ENCODE assay signal across 21 cellular contexts in genomic region chr12:10097521-10097920, GRCh38. TPM values are rescaled to one million over a fixed set of nuclear protein-coding genes. Genes with fewer than 3 reads are reported as not detected.
DNase-seq lines count a peak whose midpoint lies in the region; TF ChIP-seq lines count a peak whose summit lies in the region.
"Had no signal": no experiment of that assay in that cellular context is flagged by ENCODE, and none has a peak within 500 bp of the region (broad histone marks: within the 10 kb centered on the region; RNA-seq: fewer than 3 reads in every experiment).

No MANE protein-coding gene starts in this region.

- H2AFZ ChIP-seq in neural progenitor cell (replicated peaks): peak overlapping the region; percentile 45
- H2AFZ ChIP-seq in neuronal stem cell (ENCODE audit: low read length): no peak overlapping the region
- no peak overlapping the region for H2AFZ ChIP-seq in H9 (ENCODE audit: low read length)

- no peaks in the 10 kb centered on the region for H3K79me1 ChIP-seq in neuronal stem cell (ENCODE audit: low read depth, low read length)
- no peaks in the 10 kb centered on the region for H3K79me1 ChIP-seq in H9 (ENCODE audit: insufficient read depth, low read depth, low read length, poor library complexity, severe bottlenecking)

- H3K14ac ChIP-seq in neuronal stem cell (ENCODE audit: low read length): no peak overlapping the region
- H3K14ac ChIP-seq in H9 (ENCODE audit: insufficient read depth, low read length): no peak overlapping the region

- H4K5ac ChIP-seq in H9 (ENCODE audit: insufficient read length, low read depth, low read length): no peak overlapping the region

- no peaks in the 10 kb centered on the region for H3K23me2 ChIP-seq in H9 (ENCODE audit: insufficient read length, low read depth, low read length, poor library complexity, severe bottlenecking)

- H2BK15ac ChIP-seq in neuronal stem cell (ENCODE audit: low read length): no peak overlapping the region
- H2BK15ac ChIP-seq in H9 (ENCODE audit: low read depth, low read length): no peak overlapping the region

- H4K20me1 ChIP-seq in neural progenitor cell (ENCODE audit: low read depth): no peaks in the 10 kb centered on the region
- no peaks in the 10 kb centered on the region for H4K20me1 ChIP-seq in H9 (ENCODE audit: control insufficient read depth, insufficient read depth, insufficient read length)

- H3K4me1 ChIP-seq in esophagus squamous epithelium (peaks cover 0 to 35% (median 12%) of the 10 kb centered on the region in 3 donors), neural progenitor cell (peaks cover 8% of the 10 kb centered on the region), neuronal stem cell (ENCODE audit: control insufficient read depth in 2 of 2, insufficient read depth in 1 of 2, low read depth in 1 of 2, low read length in 2 of 2) (peaks cover 0 to 4% of the 10 kb centered on the region in 2 donors), H9 (ENCODE audit: insufficient read depth, low read length) (no peaks in the 10 kb centered on the region)

- H3K4me3 ChIP-seq in HFF-Myc (replicated peaks; ENCODE audit: low read depth, low read length): peak overlapping the region; percentile 41; the same call in 1 of the 2 replicates
- H3K4me3 ChIP-seq in esophagus squamous epithelium: peak overlapping the region in 2 of 4 donors; percentile 30 to 49
- no peak overlapping the region for H3K4me3 ChIP-seq in neural progenitor cell
- no peak overlapping the region for H3K4me3 ChIP-seq in neuronal stem cell (ENCODE audit: low read length in 2 of 2)

- peak; percentile 6 for DNase-seq in AG08395 (ENCODE audit: low spot score)
- DNase-seq in HFF-Myc (ENCODE audit: extremely low read depth, low read depth): peak; percentile 88
- no peak for DNase-seq in esophagus squamous epithelium (lab: John Stamatoyannopoulos, UW)
- no peak for DNase-seq in neural progenitor cell (ENCODE audit: low spot score)
- no peak for DNase-seq in activated naive CD8-positive, alpha-beta T cell treated with anti-CD3 and anti-CD28 coated beads for 36 hours
- no peak for DNase-seq in neuronal stem cell (ENCODE audit: low spot score)
- no peak for DNase-seq in NCI-H1930 (lab: John Stamatoyannopoulos, UW)
- no peak for DNase-seq in H9
- DNase-seq: activated CD8-positive, alpha-beta T cell treated with anti-CD3 and anti-CD28 coated beads, Interleukin-2, amount 10 ng/mL, durations not matched to agents 7 days and 5 days; activated naive CD8-positive, alpha-beta T cell treated with anti-CD3 and anti-CD28 coated beads, Interleukin-2, amount 50 U/mL, for 24 hours; caudate nucleus; endodermal cell; mesendoderm; NCI-H1694; NCI-H226; stimulated activated naive CD8-positive, alpha-beta T cell treated with anti-CD3 and anti-CD28 coated beads, Interleukin-15, amount 100 ng/mL, for 72 hours; T-helper 1 cell; WERI-Rb-1 had no signal

- H3K79me2 ChIP-seq in neural progenitor cell (ENCODE audit: low read depth) (no peaks in the 10 kb centered on the region), H9 (ENCODE audit: insufficient read depth, low read length) (no peaks in the 10 kb centered on the region)

- H4K8ac ChIP-seq in neuronal stem cell (ENCODE audit: low read depth, low read length): no peak overlapping the region
- no peak overlapping the region for H4K8ac ChIP-seq in H9 (replicated peaks; ENCODE audit: insufficient read length, low read depth, low read length)

- H3K18ac ChIP-seq in neuronal stem cell (ENCODE audit: low read length): no peak overlapping the region
- H3K18ac ChIP-seq in H9 (ENCODE audit: insufficient read length, low read depth, low read length): no peak overlapping the region

- H3K36me3 ChIP-seq in esophagus squamous epithelium (no peaks in the 10 kb centered on the region), neural progenitor cell (no peaks in the 10 kb centered on the region), neuronal stem cell (replicated peaks in 1 of 2; ENCODE audit: control insufficient read depth in 2 of 2, insufficient read depth in 2 of 2, low read length in 2 of 2) (no peaks in the 10 kb centered on the region)
- H3K36me3 ChIP-seq: WERI-Rb-1 had no signal

- H3K56ac ChIP-seq in H9 (ENCODE audit: insufficient read length, low read depth, low read length): no peak overlapping the region

- TF ChIP-seq CTCF in HFF-Myc (IDR thresholded peaks at IDR 0.05; ENCODE audit: low read depth, low read length, missing control alignments) (no peak), esophagus squamous epithelium (IDR thresholded peaks at IDR 0.05) (no peak), neural progenitor cell (IDR thresholded peaks at IDR 0.05) (no peak), H9 (conservative IDR thresholded peaks at IDR 0.05) (no peak)

- H3K27ac Mint-ChIP-seq in neural progenitor cell (no peak overlapping the region), H9 (no peak overlapping the region)
- no peak overlapping the region for H3K27ac Mint-ChIP-seq in activated naive CD8-positive, alpha-beta T cell treated with anti-CD3 and anti-CD28 coated beads for 36 hours
- H3K27ac Mint-ChIP-seq: activated CD8-positive, alpha-beta T cell treated with anti-CD3 and anti-CD28 coated beads, Interleukin-2, amount 10 ng/mL, durations not matched to agents 7 days and 5 days; activated naive CD8-positive, alpha-beta T cell treated with anti-CD3 and anti-CD28 coated beads, Interleukin-2, amount 50 U/mL, for 24 hours; endodermal cell; stimulated activated naive CD8-positive, alpha-beta T cell treated with anti-CD3 and anti-CD28 coated beads, Interleukin-15, amount 100 ng/mL, for 72 hours had no signal

- no peaks in the 10 kb centered on the region for H3K9me3 Mint-ChIP-seq in neural progenitor cell
- H3K9me3 Mint-ChIP-seq in activated naive CD8-positive, alpha-beta T cell treated with anti-CD3 and anti-CD28 coated beads for 36 hours: no peaks in the 10 kb centered on the region
- H3K9me3 Mint-ChIP-seq in H9: no peaks in the 10 kb centered on the region
- H3K9me3 Mint-ChIP-seq: activated naive CD8-positive, alpha-beta T cell treated with anti-CD3 and anti-CD28 coated beads, Interleukin-2, amount 50 U/mL, for 24 hours; endodermal cell; stimulated activated naive CD8-positive, alpha-beta T cell treated with anti-CD3 and anti-CD28 coated beads, Interleukin-15, amount 100 ng/mL, for 72 hours had no signal

- H2BK5ac ChIP-seq in neuronal stem cell (ENCODE audit: low read length) (no peak overlapping the region), H9 (ENCODE audit: insufficient read length, low read length) (no peak overlapping the region)

- H2BK120ac ChIP-seq in neuronal stem cell (ENCODE audit: low read depth, low read length) (no peak overlapping the region), H9 (ENCODE audit: low read depth, low read length, poor library complexity, severe bottlenecking) (no peak overlapping the region)

- H2BK12ac ChIP-seq in neuronal stem cell (ENCODE audit: low read length): no peak overlapping the region
- H2BK12ac ChIP-seq in H9 (ENCODE audit: insufficient read length, low read depth, low read length): no peak overlapping the region

- H2AK5ac ChIP-seq in neuronal stem cell (ENCODE audit: low read depth, low read length): no peak overlapping the region
- H2AK5ac ChIP-seq in H9 (ENCODE audit: insufficient read length, low read length): no peak overlapping the region

- H3K4me2 ChIP-seq in neural progenitor cell (no peak overlapping the region), neuronal stem cell (ENCODE audit: insufficient read depth, low read length, poor library complexity, severe bottlenecking) (no peak overlapping the region), H9 (ENCODE audit: insufficient read depth, insufficient read length, low read length) (no peak overlapping the region)

- H3K27me3 Mint-ChIP-seq in neural progenitor cell (ENCODE audit: insufficient read depth, low read depth) (no peaks in the 10 kb centered on the region), H9 (ENCODE audit: low read depth) (no peaks in the 10 kb centered on the region)
- no peaks in the 10 kb centered on the region for H3K27me3 Mint-ChIP-seq in activated naive CD8-positive, alpha-beta T cell treated with anti-CD3 and anti-CD28 coated beads for 36 hours
- H3K27me3 Mint-ChIP-seq: stimulated activated naive CD8-positive, alpha-beta T cell treated with anti-CD3 and anti-CD28 coated beads, Interleukin-15, amount 100 ng/mL, for 72 hours had no signal

- H3K36me3 Mint-ChIP-seq in neural progenitor cell (no peaks in the 10 kb centered on the region), H9 (ENCODE audit: insufficient read depth in 1 of 3, low read depth in 3 of 3) (no peaks in the 10 kb centered on the region)
- H3K36me3 Mint-ChIP-seq in activated naive CD8-positive, alpha-beta T cell treated with anti-CD3 and anti-CD28 coated beads for 36 hours: no peaks in the 10 kb centered on the region

- H2BK20ac ChIP-seq in H9 (ENCODE audit: low read depth, low read length, poor library complexity, severe bottlenecking): no peak overlapping the region

- 48 to 49% methylated on average over 3 of the region's 3 CpGs for WGBS in esophagus squamous epithelium, 2 donors
- no CpG with 5 or more reads among the region's 3 CpGs for WGBS in neuronal stem cell (ENCODE audit: extremely low coverage in 2 of 2, insufficient read length in 2 of 2, insufficient replicate concordance in 1 of 2), 2 donors
- WGBS in H9 (ENCODE audit: extremely low coverage, insufficient read length, low lambda C conversion rate): no CpG with 5 or more reads among the region's 3 CpGs

- no peak overlapping the region for H3K9ac ChIP-seq in neural progenitor cell
- H3K9ac ChIP-seq in neuronal stem cell (ENCODE audit: low read depth, low read length, poor library complexity): no peak overlapping the region
- H3K9ac ChIP-seq in H9 (ENCODE audit: extremely low read depth, insufficient read length, low read length): no peak overlapping the region

- TF ChIP-seq POLR2A in esophagus squamous epithelium (IDR thresholded peaks at IDR 0.05): no peak

- no peak overlapping the region for H3K4me3 Mint-ChIP-seq in neural progenitor cell
- no peak overlapping the region for H3K4me3 Mint-ChIP-seq in activated naive CD8-positive, alpha-beta T cell treated with anti-CD3 and anti-CD28 coated beads for 36 hours
- H3K4me3 Mint-ChIP-seq in H9: no peak overlapping the region
- H3K4me3 Mint-ChIP-seq: activated CD8-positive, alpha-beta T cell treated with anti-CD3 and anti-CD28 coated beads, Interleukin-2, amount 10 ng/mL, durations not matched to agents 7 days and 5 days; activated naive CD8-positive, alpha-beta T cell treated with anti-CD3 and anti-CD28 coated beads, Interleukin-2, amount 50 U/mL, for 24 hours; endodermal cell; stimulated activated naive CD8-positive, alpha-beta T cell treated with anti-CD3 and anti-CD28 coated beads, Interleukin-15, amount 100 ng/mL, for 72 hours had no signal

- no peak overlapping the region for H3T11ph ChIP-seq in H9 (ENCODE audit: low read length)

- no peak overlapping the region for H3K23ac ChIP-seq in neuronal stem cell (ENCODE audit: low read depth, low read length, poor library complexity)
- no peak overlapping the region for H3K23ac ChIP-seq in H9 (ENCODE audit: insufficient read length, low read depth, low read length)

- H3K27ac ChIP-seq in esophagus squamous epithelium (peak overlapping the region in 3 of 4 donors; percentile 65 to 74 (median 69)), neural progenitor cell (no peak overlapping the region), neuronal stem cell (replicated peaks; ENCODE audit: low read length) (no peak overlapping the region), H9 (ENCODE audit: insufficient read length, low read depth, low read length) (no peak overlapping the region)
- H3K27ac ChIP-seq: WERI-Rb-1 had no signal

- no peak overlapping the region for H4K91ac ChIP-seq in neuronal stem cell (ENCODE audit: low read depth, low read length, poor library complexity)
- no peak overlapping the region for H4K91ac ChIP-seq in H9 (ENCODE audit: insufficient read length, low read depth, low read length)

- peaks cover 7% of the 10 kb centered on the region for H3F3A ChIP-seq in neural progenitor cell (ENCODE audit: low read depth)

- H3K4me1 Mint-ChIP-seq in neural progenitor cell (peaks cover 14% of the 10 kb centered on the region), H9 (peaks cover 10 to 12% of the 10 kb centered on the region in 2 experiments)
- H3K4me1 Mint-ChIP-seq in activated naive CD8-positive, alpha-beta T cell treated with anti-CD3 and anti-CD28 coated beads for 36 hours: no peaks in the 10 kb centered on the region
- H3K4me1 Mint-ChIP-seq: activated naive CD8-positive, alpha-beta T cell treated with anti-CD3 and anti-CD28 coated beads, Interleukin-2, amount 50 U/mL, for 24 hours; stimulated activated naive CD8-positive, alpha-beta T cell treated with anti-CD3 and anti-CD28 coated beads, Interleukin-15, amount 100 ng/mL, for 72 hours had no signal

- H3K4ac ChIP-seq in neuronal stem cell (ENCODE audit: low read length): no peak overlapping the region
- H3K4ac ChIP-seq in H9 (ENCODE audit: low read depth, low read length): no peak overlapping the region

- intact Hi-C loops in esophagus squamous epithelium (cut with DNase I): no loop called here

- H3K9me3 ChIP-seq in esophagus squamous epithelium (no peaks in the 10 kb centered on the region), neural progenitor cell (ENCODE audit: low read depth) (no peaks in the 10 kb centered on the region), neuronal stem cell (replicated peaks in 1 of 2; ENCODE audit: control insufficient read depth in 2 of 2, insufficient read depth in 1 of 2, low read depth in 1 of 2, low read length in 2 of 2) (no peaks in the 10 kb centered on the region), H9 (ENCODE audit: control insufficient read depth, low read depth, low read length) (no peaks in the 10 kb centered on the region)

- no peaks in the 10 kb centered on the region for H3K27me3 ChIP-seq in esophagus squamous epithelium
- no peaks in the 10 kb centered on the region for H3K27me3 ChIP-seq in neural progenitor cell
- H3K27me3 ChIP-seq in neuronal stem cell (ENCODE audit: control insufficient read depth in 3 of 3, insufficient read depth in 3 of 3, low read depth in 1 of 3, low read length in 3 of 3): peaks cover 0 to 5% (median 0%) of the 10 kb centered on the region in 3 experiments
- no peaks in the 10 kb centered on the region for H3K27me3 ChIP-seq in H9 (ENCODE audit: insufficient read depth, low read length)

RNA-seq across cellular contexts. Expression of gene CLEC1A, which starts 1.3 kb away (rescaled TPM):
- 1 to 10 TPM in 2 of 4 donors, under 1 TPM in 1, not detected in 1; 0.76 to 4.2 (median 1.9) TPM for total RNA-seq in esophagus squamous epithelium
- not detected in 2 replicates for total RNA-seq in neural progenitor cell (ENCODE audit: low replicate concordance)
- not detected for total RNA-seq in activated naive CD8-positive, alpha-beta T cell treated with anti-CD3 and anti-CD28 coated beads for 36 hours
- 0.11 TPM for polyA plus RNA-seq in neuronal stem cell (2013, experiment 1 of 2)
- polyA plus RNA-seq in neuronal stem cell (2013, experiment 2 of 2): 0.08 TPM
- not detected in 2 replicates for total RNA-seq in H9 (2021)
- total RNA-seq: activated CD8-positive, alpha-beta T cell treated with anti-CD3 and anti-CD28 coated beads, Interleukin-2, amount 10 ng/mL, durations not matched to agents 7 days and 5 days; endodermal cell had no signal
- polyA plus RNA-seq: AG04450, neural cell had no signal

RNA-seq across cellular contexts. Expression of gene CLEC7A, which starts 32.5 kb away (rescaled TPM):
- total RNA-seq in esophagus squamous epithelium (10 to 100 TPM; 10.3 to 36.1 (median 19.2) TPM), neural progenitor cell (ENCODE audit: low replicate concordance) (not detected in 2 replicates), H9 (2021) (not detected in 2 replicates)
- total RNA-seq in activated naive CD8-positive, alpha-beta T cell treated with anti-CD3 and anti-CD28 coated beads for 36 hours: not detected
- polyA plus RNA-seq in neuronal stem cell (2013, experiment 1 of 2): not detected
- not detected for polyA plus RNA-seq in neuronal stem cell (2013, experiment 2 of 2)
- total RNA-seq: activated CD8-positive, alpha-beta T cell treated with anti-CD3 and anti-CD28 coated beads, Interleukin-2, amount 10 ng/mL, durations not matched to agents 7 days and 5 days; Daoy; endodermal cell had no signal
- polyA plus RNA-seq: AG04450, neural cell had no signal

Comparison
In these comparisons a context has a peak if more than half of its experiments do, and no peak if none do; other contexts are left out.
1. DNase-seq: peak in AG08395 (single experiment) and HFF-Myc (single experiment); none in esophagus squamous epithelium (single experiment), neural progenitor cell (single experiment), activated naive CD8-positive, alpha-beta T cell treated with anti-CD3 and anti-CD28 coated beads for 36 hours (single experiment), neuronal stem cell (single experiment), NCI-H1930 (0 of 2) and H9 (single experiment).
2. H3K27ac ChIP-seq: peak in esophagus squamous epithelium (3 of 4); none in neural progenitor cell (single experiment), neuronal stem cell (single experiment) and H9 (single experiment).
3. RNA of gene CLEC7A, which starts 32.5 kb away (total RNA-seq): 10.3 to 36.1 TPM in esophagus squamous epithelium; not detected in H9, not detected in neural progenitor cell and not detected in activated naive CD8-positive, alpha-beta T cell treated with anti-CD3 and anti-CD28 coated beads for 36 hours; every median in the first group is over 10 times any median in the second.